22 cellular contexts compared by ENCODE assay signal in genomic region chr10:45441791-45442190, GRCh38.
DNase-seq lines count a peak whose midpoint lies in the region; ATAC-seq and TF ChIP-seq lines count a peak whose summit lies in the region.
"Had no signal": no experiment of that assay in that cellular context is flagged by ENCODE, and none has a peak within 500 bp of the region (broad histone marks: within the 10 kb centered on the region; RNA-seq: fewer than 3 reads in every experiment).

No MANE protein-coding gene starts in this region.

- no peaks in the 10 kb centered on the region for H3K4me1 ChIP-seq in Peyer's patch

- CTCF ChIA-PET in activated CD4-positive, alpha-beta T cell treated with anti-CD3 and anti-CD28 coated beads, Interleukin-2, amount 10 ng/mL, durations not matched to agents 7 days and 5 days (lab: Charles Lee) = interaction anchor here (1.4 kb wide), 1 partner anchor 11 kb away, joined by 5 read pairs; no protein-coding TSS in a partner anchor

- ATAC-seq in memory B cell (ENCODE audit: low read depth) = no peak
- ATAC-seq in stimulated activated effector memory CD8-positive, alpha-beta T cell treated with anti-CD3 and anti-CD28 coated beads, Interleukin-12 subunit alpha, Interleukin-12 subunit beta, amount 100 ng/mL, for 72 hours = no peak
- ATAC-seq in GM21723 (IDR thresholded peaks at IDR 0.05; ENCODE audit: unreplicated experiment) = no peak

- TF ChIP-seq POLR2A in Peyer's patch (IDR thresholded peaks at IDR 0.05) = no peak

- peak overlapping the region; percentile 62 for H3K27ac Mint-ChIP-seq in activated CD4-positive, alpha-beta T cell treated with anti-CD3 and anti-CD28 coated beads, Interleukin-2, amount 10 ng/mL, durations not matched to agents 7 days and 5 days
- peak overlapping the region; percentile 35 for H3K27ac Mint-ChIP-seq in memory B cell
- peak overlapping the region; percentile 69 for H3K27ac Mint-ChIP-seq in stimulated activated effector memory CD8-positive, alpha-beta T cell treated with anti-CD3 and anti-CD28 coated beads, Interleukin-12 subunit alpha, Interleukin-12 subunit beta, amount 100 ng/mL, for 72 hours

- H3K27me3 Mint-ChIP-seq in activated CD4-positive, alpha-beta T cell treated with anti-CD3 and anti-CD28 coated beads, Interleukin-2, amount 10 ng/mL, durations not matched to agents 7 days and 5 days = no peaks in the 10 kb centered on the region
- no peaks in the 10 kb centered on the region for H3K27me3 Mint-ChIP-seq in memory B cell
- H3K27me3 Mint-ChIP-seq: B cell had no signal

- H3K9me3 Mint-ChIP-seq in activated CD4-positive, alpha-beta T cell treated with anti-CD3 and anti-CD28 coated beads, Interleukin-2, amount 10 ng/mL, durations not matched to agents 7 days and 5 days = peaks cover under 1% of the 10 kb centered on the region
- no peaks in the 10 kb centered on the region for H3K9me3 Mint-ChIP-seq in memory B cell
- no peaks in the 10 kb centered on the region for H3K9me3 Mint-ChIP-seq in stimulated activated effector memory CD8-positive, alpha-beta T cell treated with anti-CD3 and anti-CD28 coated beads, Interleukin-12 subunit alpha, Interleukin-12 subunit beta, amount 100 ng/mL, for 72 hours

- no peak overlapping the region for H3K4me3 Mint-ChIP-seq in activated CD4-positive, alpha-beta T cell treated with anti-CD3 and anti-CD28 coated beads, Interleukin-2, amount 10 ng/mL, durations not matched to agents 7 days and 5 days
- no peak overlapping the region for H3K4me3 Mint-ChIP-seq in memory B cell
- H3K4me3 Mint-ChIP-seq in stimulated activated effector memory CD8-positive, alpha-beta T cell treated with anti-CD3 and anti-CD28 coated beads, Interleukin-12 subunit alpha, Interleukin-12 subunit beta, amount 100 ng/mL, for 72 hours = no peak overlapping the region
- H3K4me3 Mint-ChIP-seq: B cell had no signal

- POLR2A ChIA-PET in activated CD4-positive, alpha-beta T cell treated with anti-CD3 and anti-CD28 coated beads, Interleukin-2, amount 10 ng/mL, durations not matched to agents 7 days and 5 days (lab: Charles Lee) = no interaction called here

- H3K36me3 Mint-ChIP-seq in activated CD4-positive, alpha-beta T cell treated with anti-CD3 and anti-CD28 coated beads, Interleukin-2, amount 10 ng/mL, durations not matched to agents 7 days and 5 days (ENCODE audit: low read depth) = peaks cover 4% of the 10 kb centered on the region
- H3K36me3 Mint-ChIP-seq in memory B cell = peaks cover 25% of the 10 kb centered on the region
- H3K36me3 Mint-ChIP-seq in stimulated activated effector memory CD8-positive, alpha-beta T cell treated with anti-CD3 and anti-CD28 coated beads, Interleukin-12 subunit alpha, Interleukin-12 subunit beta, amount 100 ng/mL, for 72 hours = no peaks in the 10 kb centered on the region

- no peak overlapping the region for H3K4me3 ChIP-seq in Peyer's patch

- no peak for TF ChIP-seq CTCF in Peyer's patch (IDR thresholded peaks at IDR 0.05)

- peaks cover 4% of the 10 kb centered on the region for H3K4me1 Mint-ChIP-seq in activated CD4-positive, alpha-beta T cell treated with anti-CD3 and anti-CD28 coated beads, Interleukin-2, amount 10 ng/mL, durations not matched to agents 7 days and 5 days
- H3K4me1 Mint-ChIP-seq in memory B cell = peaks cover 13% of the 10 kb centered on the region
- H3K4me1 Mint-ChIP-seq in stimulated activated effector memory CD8-positive, alpha-beta T cell treated with anti-CD3 and anti-CD28 coated beads, Interleukin-12 subunit alpha, Interleukin-12 subunit beta, amount 100 ng/mL, for 72 hours = peaks cover 5% of the 10 kb centered on the region

- no peaks in the 10 kb centered on the region for H3K36me3 ChIP-seq in Peyer's patch

- no peaks in the 10 kb centered on the region for H3K9me3 ChIP-seq in Peyer's patch

- H3K27ac ChIP-seq in Peyer's patch = no peak overlapping the region
- H3K27ac ChIP-seq: 22Rv1, RWPE1 had no signal

- H3K27me3 ChIP-seq in Peyer's patch = no peaks in the 10 kb centered on the region

- no peak for DNase-seq in activated CD4-positive, alpha-beta T cell treated with anti-CD3 and anti-CD28 coated beads, Interleukin-2, amount 10 ng/mL, durations not matched to agents 7 days and 5 days
- no peak for DNase-seq in activated CD4-positive, alpha-beta T cell treated with anti-CD3 and anti-CD28 coated beads for 4 hours
- peak in 2 of 3 donors; percentile 9 to 38 for DNase-seq in Peyer's patch
- DNase-seq in memory B cell (ENCODE audit: low spot score in 2 of 2) = no peak
- no peak for DNase-seq in stimulated activated effector memory CD8-positive, alpha-beta T cell treated with anti-CD3 and anti-CD28 coated beads, Interleukin-12 subunit alpha, Interleukin-12 subunit beta, amount 100 ng/mL, for 72 hours (ENCODE audit: low spot score in 2 of 2)
- DNase-seq in C1 segment of cervical spinal cord (lab: John Stamatoyannopoulos, UW) = no peak
- no peak for DNase-seq in NCI-H146 treated with DMSO at 0.1 percent for 48 hours (lab: John Stamatoyannopoulos, UW; ENCODE audit: unreplicated experiment)
- DNase-seq: Calu3; DMS79 treated with DMSO at 0.1 percent for 48 hours; GF-D8; Kasumi-1; NCI-H1092 treated with DMSO at 0.1 percent for 48 hours; NCI-H1436; NCI-H187 treated with DMSO at 0.1 percent for 48 hours; NCI-H524 treated with DMSO at 0.1 percent for 48 hours; NCI-H774; NK-92 treated with Interleukin-12 subunit alpha and Interleukin-12 subunit beta, amount 100 ng/mL, for 24 hours; SHP77 had no signal

Comparison
In these comparisons a context has a peak if more than half of its experiments do, and no peak if none do; other contexts are left out.
1. DNase-seq: peak in Peyer's patch (2 of 3); none in activated CD4-positive, alpha-beta T cell treated with anti-CD3 and anti-CD28 coated beads, Interleukin-2, amount 10 ng/mL, durations not matched to agents 7 days and 5 days (single experiment), activated CD4-positive, alpha-beta T cell treated with anti-CD3 and anti-CD28 coated beads for 4 hours (0 of 2), memory B cell (0 of 2), stimulated activated effector memory CD8-positive, alpha-beta T cell treated with anti-CD3 and anti-CD28 coated beads, Interleukin-12 subunit alpha, Interleukin-12 subunit beta, amount 100 ng/mL, for 72 hours (0 of 2), C1 segment of cervical spinal cord (0 of 14) and NCI-H146 treated with DMSO at 0.1 percent for 48 hours (single experiment).
2. Peak in every context shown above with its lines, with median percentiles within 50 percentile points of each other: H3K27ac Mint-ChIP-seq.